Comparison of ENCODE assay signal across 30 cellular contexts in the genomic region with DNA sequence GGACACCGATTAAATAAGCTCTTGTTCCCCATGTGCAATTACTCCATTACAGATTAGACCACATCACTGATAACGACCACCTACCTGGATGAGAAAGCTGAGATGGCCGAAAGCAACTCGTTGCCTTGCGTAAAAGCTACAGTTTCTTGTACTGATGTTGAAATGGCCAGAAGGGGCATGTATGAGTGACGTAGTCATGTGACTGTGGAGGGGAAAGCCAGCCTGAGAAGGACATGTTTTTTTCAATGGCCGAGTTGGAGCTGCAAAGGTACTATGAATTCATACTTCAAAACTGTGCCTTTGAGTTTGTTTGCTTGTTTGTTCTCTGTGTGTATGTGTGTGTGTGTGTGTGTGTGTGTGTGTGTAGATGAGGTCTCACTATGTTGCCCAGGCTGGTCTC.
"Had no signal": no experiment of that assay in that cellular context is flagged by ENCODE, and none has a peak within 500 bp of the region (broad histone marks: within the 10 kb centered on the region; RNA-seq: fewer than 3 reads in every experiment).

No MANE protein-coding gene starts in this region.

- H3K4me1 Mint-ChIP-seq: natural killer cell; nephron; stimulated activated memory B cell treated with anti-CD40 and anti-IgM and Interleukin-4, amounts not matched to agents 10 μg/mL and 1 μg/mL and 100 μg/mL, for 72 hours; stimulated activated naive CD8-positive, alpha-beta T cell treated with anti-CD3 and anti-CD28 coated beads, Interleukin-15, amount 100 ng/mL, for 72 hours had no signal

- ATAC-seq: natural killer cell; psoas muscle; right cardiac atrium; sciatic nerve; stimulated activated memory B cell treated with anti-CD40 and anti-IgM and Interleukin-4, amounts not matched to agents 10 μg/mL and 1 μg/mL and 100 μg/mL, for 72 hours; stimulated activated naive CD8-positive, alpha-beta T cell treated with anti-CD3 and anti-CD28 coated beads, Interleukin-15, amount 100 ng/mL, for 72 hours; stimulated activated naive CD8-positive, alpha-beta T cell treated with anti-CD3 and anti-CD28 coated beads, Interleukin-15, Interleukin-2, amounts not matched to agents 100 U/mL and 50 U/mL, for 24 hours; upper lobe of right lung had no signal

- H3K36me3 Mint-ChIP-seq: natural killer cell; neural progenitor cell; stimulated activated memory B cell treated with anti-CD40 and anti-IgM and Interleukin-4, amounts not matched to agents 10 μg/mL and 1 μg/mL and 100 μg/mL, for 72 hours; type B pancreatic cell had no signal

- H2AFZ ChIP-seq: neural progenitor cell, parathyroid adenoma had no signal

- H3K4me1 ChIP-seq: parathyroid adenoma, psoas muscle, suprapubic skin, testis, tibial artery, transverse colon, upper lobe of right lung, uterus had no signal

- H3K9ac ChIP-seq: neural progenitor cell, parathyroid adenoma had no signal

- H3K27ac Mint-ChIP-seq: natural killer cell; nephron; neural progenitor cell; progenitor cell of endocrine pancreas; stimulated activated memory B cell treated with anti-CD40 and anti-IgM and Interleukin-4, amounts not matched to agents 10 μg/mL and 1 μg/mL and 100 μg/mL, for 72 hours; stimulated activated naive CD8-positive, alpha-beta T cell treated with anti-CD3 and anti-CD28 coated beads, Interleukin-15, amount 100 ng/mL, for 72 hours; type B pancreatic cell had no signal

- H3K9me3 ChIP-seq: ovary, psoas muscle, spleen, suprapubic skin, testis, tibial artery, transverse colon, upper lobe of right lung, uterus had no signal

- H3K9me3 Mint-ChIP-seq: natural killer cell; nephron; neural progenitor cell; stimulated activated memory B cell treated with anti-CD40 and anti-IgM and Interleukin-4, amounts not matched to agents 10 μg/mL and 1 μg/mL and 100 μg/mL, for 72 hours; stimulated activated naive CD8-positive, alpha-beta T cell treated with anti-CD3 and anti-CD28 coated beads, Interleukin-15, amount 100 ng/mL, for 72 hours had no signal

- H3K79me2 ChIP-seq: parathyroid adenoma had no signal

- H3K36me3 ChIP-seq: neural progenitor cell, ovary, spleen, suprapubic skin, tibial artery, transverse colon, upper lobe of right lung, uterus had no signal

- H3K27ac ChIP-seq: neural progenitor cell, ovary, parathyroid adenoma, psoas muscle, skin epidermis, spleen, suprapubic skin, testis, tibial artery, transverse colon, upper lobe of right lung, uterus had no signal

- H3K4me3 ChIP-seq: neural progenitor cell, ovary, psoas muscle, skin epidermis, smooth muscle cell, spleen, suprapubic skin, testis, tibial artery, transverse colon, upper lobe of right lung, uterus had no signal

- DNase-seq: natural killer cell; occipital lobe; ovary; psoas muscle; right cardiac atrium; spleen; stimulated activated CD4-positive, alpha-beta T cell treated with anti-CD3 and anti-CD28 coated beads, Interleukin-12 subunit alpha, Interleukin-12 subunit beta, amount 100 ng/mL, for 4 hours; stimulated activated CD4-positive, alpha-beta T cell treated with anti-CD3 and anti-CD28 coated beads, Interleukin-1b, Interleukin-23, amount 100 ng/mL, for 48 hours; stimulated activated CD4-positive, alpha-beta T cell treated with anti-CD3 and anti-CD28 coated beads, Interleukin-4, amount 100 ng/mL, for 1 hour; stimulated activated CD4-positive, alpha-beta T cell treated with anti-CD3 and anti-CD28 coated beads, Interleukin-4, amount 100 ng/mL, for 4 hours; stimulated activated CD8-positive, alpha-beta memory T cell treated with anti-CD3 and anti-CD28 coated beads, Interleukin-4, amount 100 ng/mL, for 48 hours; stimulated activated naive CD4-positive, alpha-beta T cell; stimulated activated naive CD8-positive, alpha-beta T cell treated with anti-CD3 and anti-CD28 coated beads, Interleukin-15, amount 100 ng/mL, for 72 hours; stimulated activated naive CD8-positive, alpha-beta T cell treated with anti-CD3 and anti-CD28 coated beads, Interleukin-15, Interleukin-2, amounts not matched to agents 100 U/mL and 50 U/mL, for 24 hours; substantia nigra; testis; tibial artery; transverse colon; upper lobe of right lung; uterus had no signal

- H3K27me3 Mint-ChIP-seq: progenitor cell of endocrine pancreas; stimulated activated naive CD8-positive, alpha-beta T cell treated with anti-CD3 and anti-CD28 coated beads, Interleukin-15, amount 100 ng/mL, for 72 hours had no signal

- H3K4me3 Mint-ChIP-seq: natural killer cell; nephron; neural progenitor cell; stimulated activated memory B cell treated with anti-CD40 and anti-IgM and Interleukin-4, amounts not matched to agents 10 μg/mL and 1 μg/mL and 100 μg/mL, for 72 hours; stimulated activated naive CD8-positive, alpha-beta T cell treated with anti-CD3 and anti-CD28 coated beads, Interleukin-15, amount 100 ng/mL, for 72 hours; type B pancreatic cell had no signal

- H3K27me3 ChIP-seq: neural progenitor cell, ovary, spleen, suprapubic skin, testis, tibial artery, transverse colon, upper lobe of right lung, uterus had no signal

- H3K4me2 ChIP-seq: neural progenitor cell, smooth muscle cell had no signal
